ENCODE assay signal across 15 cellular contexts in the genomic region with DNA sequence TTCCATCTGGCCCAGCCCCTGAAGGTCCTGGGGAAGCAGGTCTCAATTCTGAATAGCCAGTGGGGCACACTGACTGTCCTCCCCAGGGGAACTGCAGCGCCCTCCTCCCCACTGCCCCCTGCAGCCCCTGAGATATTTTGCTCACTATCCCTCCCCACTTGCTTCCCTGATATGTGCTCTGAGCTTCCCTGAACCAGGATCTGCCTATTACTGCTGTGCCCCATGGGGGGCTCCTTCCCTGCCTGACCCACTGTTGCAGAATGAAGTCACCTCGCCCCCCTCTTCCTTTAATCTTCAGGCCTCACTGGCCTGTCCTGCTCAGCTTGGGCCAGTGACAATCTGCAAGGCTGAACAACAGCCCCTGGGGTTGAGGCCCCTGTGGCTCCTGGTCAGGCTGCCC.
A peak's percentile ranks its signal among the peaks of the same experiment; 100 is the strongest.
DNase-seq lines count a peak whose midpoint lies in the region; ATAC-seq, FAIRE-seq and TF ChIP-seq lines count a peak whose summit lies in the region.
"Had no signal": no experiment of that assay in that cellular context is flagged by ENCODE, and none has a peak within 500 bp of the region (broad histone marks: within the 10 kb centered on the region; RNA-seq: fewer than 3 reads in every experiment).

No MANE protein-coding gene starts in this region.

- no peak for TF ChIP-seq POLR2A in H1 (IDR thresholded peaks at IDR 0.05; ENCODE audit: control extremely low read depth in 1 of 2, low read depth in 2 of 2, low read length in 2 of 2)

- POLR2A ChIA-PET in H1 (lab: Charles Lee; ENCODE audit: partially characterized antibody), result interaction anchor here (0.6 to 1.5 kb wide), 2 partner anchors 75 to 82 kb away, joined by 3 read pairs; no protein-coding TSS in a partner anchor

- H2BK12ac ChIP-seq in H1 (ENCODE audit: low read depth, low read length), result peak overlapping the region; percentile 50; the same call in 1 of the 2 replicates

- H2AK5ac ChIP-seq in H1 (ENCODE audit: low read depth, low read length), result no peak overlapping the region

- H2AFZ ChIP-seq in H1 (ENCODE audit: low read length) (no peak overlapping the region), osteoblast (ENCODE audit: low read length) (no peak overlapping the region)

- no peak overlapping the region for H2BK15ac ChIP-seq in H1 (ENCODE audit: low read length)

- no peak overlapping the region for H4K91ac ChIP-seq in H1 (replicated peaks; ENCODE audit: insufficient read length, low read length)

- H3K79me2 ChIP-seq in H1 (ENCODE audit: control insufficient read depth in 1 of 2, insufficient read depth in 2 of 2, low read length in 2 of 2), result no peaks in the 10 kb centered on the region
- H3K79me2 ChIP-seq in osteoblast (ENCODE audit: insufficient read depth, low read length), result no peaks in the 10 kb centered on the region

- FAIRE-seq in H1 (lab: Jason Lieb, UNC), result no peak
- FAIRE-seq: G401.6, GM12878, GM19239 had no signal

- H3K4me2 ChIP-seq in H1 (ENCODE audit: insufficient read depth in 1 of 2, low read depth in 2 of 2, low read length in 2 of 2) (no peak overlapping the region), osteoblast (ENCODE audit: insufficient read depth, low read length) (no peak overlapping the region)

- H2BK120ac ChIP-seq in H1 (replicated peaks; ENCODE audit: low read depth, low read length), result no peak overlapping the region

- H3K4ac ChIP-seq in H1 (replicated peaks; ENCODE audit: insufficient read length, low read depth, low read length), result no peak overlapping the region

- H3K79me1 ChIP-seq in H1 (ENCODE audit: low read depth, low read length), result no peaks in the 10 kb centered on the region

- TF ChIP-seq CTCF in H1 (IDR thresholded peaks at IDR 0.05; ENCODE audit: control extremely low read depth in 1 of 3, insufficient read depth in 1 of 3, low read depth in 1 of 3, low read length in 3 of 3) (no peak), osteoblast (IDR thresholded peaks at IDR 0.05; ENCODE audit: extremely low read depth, low read depth, low read length) (no peak), GM10266 (IDR thresholded peaks at IDR 0.05; ENCODE audit: control insufficient read depth, insufficient read depth, low read depth, missing control alignments) (no peak)

- H3K18ac ChIP-seq in H1 (ENCODE audit: extremely low read depth, low read length), result peak overlapping the region; percentile 53

- H3K27me3 ChIP-seq in H7 (ENCODE audit: control insufficient read depth, insufficient read depth, low read length), result peaks cover 2% of the 10 kb centered on the region; the same call in 1 of the 2 replicates
- no peaks in the 10 kb centered on the region for H3K27me3 ChIP-seq in H1 (replicated peaks in 1 of 4; ENCODE audit: control insufficient read depth in 3 of 4, extremely low read depth in 1 of 4, insufficient read depth in 3 of 4, low read length in 3 of 4)
- no peaks in the 10 kb centered on the region for H3K27me3 ChIP-seq in osteoblast (ENCODE audit: insufficient read depth, low read length)

- no peak overlapping the region for H3K27ac ChIP-seq in H1 (ENCODE audit: low read depth, low read length)
- H3K27ac ChIP-seq in osteoblast (ENCODE audit: low read depth, low read length), result no peak overlapping the region

- H3K14ac ChIP-seq in H1 (ENCODE audit: insufficient read length), result no peak overlapping the region

- TF ChIP-seq EP300 in H1 (IDR thresholded peaks at IDR 0.05; ENCODE audit: borderline replicate concordance in 1 of 2, low read depth in 2 of 2, low read length in 2 of 2), result no peak

- peaks cover 1% of the 10 kb centered on the region; the same call in 1 of the 2 replicates for H3K23me2 ChIP-seq in H1 (ENCODE audit: low read depth, low read length)

- H3K9me3 ChIP-seq in H1 (ENCODE audit: insufficient read depth in 2 of 2, low read depth in 1 of 2, low read length in 1 of 2), result no peaks in the 10 kb centered on the region
- H3K9me3 ChIP-seq in osteoblast (ENCODE audit: low read depth, low read length), result no peaks in the 10 kb centered on the region
- H3K9me3 ChIP-seq: HAP-1 had no signal

- 72% methylated on average over 2 of the region's 2 CpGs; no CpG with 5 or more reads in 1 of the 2 experiments for WGBS in H1 (ENCODE audit: extremely low coverage in 1 of 2, insufficient coverage in 1 of 2, insufficient read length in 1 of 2, insufficient replicate concordance in 2 of 2, low coverage in 1 of 2, low lambda C conversion rate in 2 of 2, missing lambda C conversion rate in 1 of 2), 2 experiments

- H3K56ac ChIP-seq in H1 (replicated peaks; ENCODE audit: insufficient read length, low read depth, low read length), result no peak overlapping the region

- no peak for TF ChIP-seq RAD21 in H1 (IDR thresholded peaks at IDR 0.05 in 1 of 2, conservative IDR thresholded peaks at IDR 0.05 in 1 of 2; ENCODE audit: low read depth in 2 of 2, low read length in 2 of 2)

- DNase-seq in H7, result peak; percentile 33
- DNase-seq in H1 (ENCODE audit: low read depth in 1 of 2, low spot score in 2 of 2), result no peak
- DNase-seq in osteoblast (ENCODE audit: insufficient read length, low spot score, missing footprints), result peak; percentile 23
- DNase-seq in GM10266 (ENCODE audit: extremely low spot score), result no peak
- DNase-seq in ureter (ENCODE audit: low spot score), result no peak
- DNase-seq: CD4-positive, alpha-beta memory T cell; COR-L47; DMS153; DND-41 had no signal

- peaks cover 5 to 14% (median 11%) of the 10 kb centered on the region in 4 experiments for H3K4me1 ChIP-seq in H1 (replicated peaks in 1 of 4; ENCODE audit: control insufficient read depth in 3 of 4, insufficient read depth in 4 of 4, low read length in 3 of 4)
- no peaks in the 10 kb centered on the region for H3K4me1 ChIP-seq in osteoblast (ENCODE audit: insufficient read depth, low read length)
- H3K4me1 ChIP-seq: HAP-1 had no signal

- no peak overlapping the region for H2BK20ac ChIP-seq in H1 (ENCODE audit: low read length)

- ATAC-seq in GM21737 (IDR thresholded peaks at IDR 0.05; ENCODE audit: unreplicated experiment), result no peak
- ATAC-seq in HG02973 (IDR thresholded peaks at IDR 0.05; ENCODE audit: unreplicated experiment), result no peak
- ATAC-seq: GM12878 had no signal

- H4K20me1 ChIP-seq in H1 (replicated peaks in 1 of 2; ENCODE audit: control insufficient read depth in 1 of 2, insufficient read depth in 2 of 2, low read length in 2 of 2) (no peaks in the 10 kb centered on the region), osteoblast (ENCODE audit: insufficient read depth, low read length) (no peaks in the 10 kb centered on the region)

- peak overlapping the region; percentile 6; the same call in 1 of the 2 replicates for H4K8ac ChIP-seq in H1 (ENCODE audit: extremely low read depth, insufficient read depth, low read length)

- no peak overlapping the region for H4K5ac ChIP-seq in H1 (ENCODE audit: insufficient read length, low read depth, low read length)

- no peak overlapping the region for H2BK5ac ChIP-seq in H1 (ENCODE audit: low read depth, low read length)

- H3K9ac ChIP-seq in H1 (replicated peaks in 1 of 4; ENCODE audit: extremely low read depth in 1 of 4, low read depth in 3 of 4, low read length in 3 of 4), result no peak overlapping the region

- no peaks in the 10 kb centered on the region; the same call in 1 of the 2 replicates for H3K36me3 ChIP-seq in H7 (replicated peaks; ENCODE audit: control insufficient read depth, insufficient read depth, low read length)
- H3K36me3 ChIP-seq in H1 (ENCODE audit: control insufficient read depth in 2 of 4, insufficient read depth in 4 of 4, low read length in 3 of 4), result no peaks in the 10 kb centered on the region; a peak in 2 of 8 replicates
- H3K36me3 ChIP-seq in osteoblast (ENCODE audit: insufficient read depth, low read length), result no peaks in the 10 kb centered on the region

- H3K23ac ChIP-seq in H1 (ENCODE audit: insufficient read length), result no peak overlapping the region

- H3K4me3 ChIP-seq in H7 (ENCODE audit: insufficient read depth, low read depth, low read length) (no peak overlapping the region), H1 (ENCODE audit: extremely low read depth in 1 of 4, insufficient read depth in 2 of 4, low read depth in 3 of 4, low read length in 4 of 4) (no peak overlapping the region), osteoblast (ENCODE audit: insufficient read depth, low read length) (no peak overlapping the region)
- H3K4me3 ChIP-seq: GM12878, HAP-1 had no signal

- CTCF ChIA-PET in H1 (lab: Charles Lee; ENCODE audit: partially characterized antibody), result interaction anchor here (8.4 kb wide), 1 partner anchor 82 kb away, joined by 113 read pairs; no protein-coding TSS in a partner anchor

TF ChIP-seq in H1, 55 proteins besides CTCF, POLR2A, EP300 and RAD21 (continues in another document):
- no peak for TF ChIP-seq SP1 (IDR thresholded peaks at IDR 0.05; ENCODE audit: low read depth, low read length)
- TF ChIP-seq TAF7 (optimal IDR thresholded peaks at IDR 0.05; ENCODE audit: borderline replicate concordance, low read depth, low read length), result no peak
- no peak for TF ChIP-seq BCL11A (IDR thresholded peaks at IDR 0.05; ENCODE audit: low read depth in 2 of 2, low read length in 2 of 2)
- no peak for TF ChIP-seq BRCA1 (IDR thresholded peaks at IDR 0.05; ENCODE audit: low read depth, low read length)
- no peak for TF ChIP-seq SP4 (IDR thresholded peaks at IDR 0.05; ENCODE audit: low read length)
- TF ChIP-seq SRF (IDR thresholded peaks at IDR 0.05; ENCODE audit: low read depth, low read length), result no peak
- no peak for TF ChIP-seq JUN (IDR thresholded peaks at IDR 0.05; ENCODE audit: low read depth, low read length)
- TF ChIP-seq SIX5 (IDR thresholded peaks at IDR 0.05; ENCODE audit: low read depth, low read length), result no peak
- no peak for TF ChIP-seq SAP30 (IDR thresholded peaks at IDR 0.05; ENCODE audit: insufficient read depth, insufficient replicate concordance, low read length)
- TF ChIP-seq CTBP2 (IDR thresholded peaks at IDR 0.05; ENCODE audit: borderline replicate concordance, insufficient read depth, insufficient read length, low read length), result no peak
- TF ChIP-seq TEAD4 (IDR thresholded peaks at IDR 0.05; ENCODE audit: low read depth, low read length), result no peak
- no peak for TF ChIP-seq BACH1 (IDR thresholded peaks at IDR 0.05; ENCODE audit: low read length)
- TF ChIP-seq CHD2 (IDR thresholded peaks at IDR 0.05; ENCODE audit: low read length), result no peak
- no peak for TF ChIP-seq HDAC6 (IDR thresholded peaks at IDR 0.05; ENCODE audit: low read depth, low read length)
- no peak for TF ChIP-seq MAFK (IDR thresholded peaks at IDR 0.05; ENCODE audit: low read depth, low read length)
- no peak for TF ChIP-seq TBP (IDR thresholded peaks at IDR 0.05; ENCODE audit: low read depth, low read length)
- TF ChIP-seq ASH2L (IDR thresholded peaks at IDR 0.05; ENCODE audit: low read length), result no peak
- TF ChIP-seq, protein P1, sequence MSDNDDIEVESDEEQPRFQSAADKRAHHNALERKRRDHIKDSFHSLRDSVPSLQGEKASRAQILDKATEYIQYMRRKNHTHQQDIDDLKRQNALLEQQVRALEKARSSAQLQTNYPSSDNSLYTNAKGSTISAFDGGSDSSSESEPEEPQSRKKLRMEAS (IDR thresholded peaks at IDR 0.05), result no peak

Comparison
In these comparisons a context has a peak if more than half of its experiments do, and no peak if none do; other contexts are left out.
1. DNase-seq: peak in H7 (single experiment) and osteoblast (single experiment); none in H1 (0 of 2), GM10266 (single experiment) and ureter (single experiment).